Comparison of ENCODE assay signal across 5 cellular contexts in genomic region chr10:17950269-17950668, GRCh38. TPM values are rescaled to one million over a fixed set of nuclear protein-coding genes. Genes with fewer than 3 reads are reported as not detected.
"Had no signal": no experiment of that assay in that cellular context is flagged by ENCODE, and none has a peak within 500 bp of the region (broad histone marks: within the 10 kb centered on the region; RNA-seq: fewer than 3 reads in every experiment).

No MANE protein-coding gene starts in this region.

RNA-seq across cellular contexts. Expression of gene SLC39A12, which starts 1.4 kb away (rescaled TPM):
- total RNA-seq: GM23248, H1, H4, H9, HFFc6 had no signal
- polyA plus RNA-seq: GM23248, H1 had no signal
